In genomic region chr11:86301742-86302091, GRCh38 we compare ENCODE assay signal across 8 cellular contexts. TPM values are rescaled to one million over a fixed set of nuclear protein-coding genes. Genes with fewer than 3 reads are reported as not detected.
A peak's percentile ranks its signal among the peaks of the same experiment; 100 is the strongest.
DNase-seq lines count a peak whose midpoint lies in the region; ATAC-seq and TF ChIP-seq lines count a peak whose summit lies in the region.

No MANE protein-coding gene starts in this region.

- DNase-seq in T-helper 2 cell treated with Interferon-gamma antibody and Interleukin-4, amounts not matched to agents 5 μg/mL and 100 μg/mL, for 36 hours (ENCODE audit: low spot score) = no peak
- no peak for DNase-seq in T-helper 2 cell
- no peak for DNase-seq in fibroblast of mammary gland (ENCODE audit: low read depth)
- no peak for DNase-seq in stomach
- no peak for DNase-seq in epidermal melanocyte (ENCODE audit: insufficient read length, low spot score)
- no peak for DNase-seq in amniotic stem cell (lab: John Stamatoyannopoulos, UW)

- no peaks in the 10 kb centered on the region for H3F3A ChIP-seq in OCI-LY1 (ENCODE audit: insufficient read depth, low read length)

- H3K27me3 Mint-ChIP-seq in T-helper 2 cell treated with Interferon-gamma antibody and Interleukin-4, amounts not matched to agents 5 μg/mL and 100 μg/mL, for 36 hours (ENCODE audit: low read depth) = peaks cover 5% of the 10 kb centered on the region

- peak overlapping the region; percentile 94 for H2AFZ ChIP-seq in OCI-LY1 (ENCODE audit: low read length)

- H3K36me3 Mint-ChIP-seq in T-helper 2 cell treated with Interferon-gamma antibody and Interleukin-4, amounts not matched to agents 5 μg/mL and 100 μg/mL, for 36 hours (ENCODE audit: low read depth) = peaks cover 17% of the 10 kb centered on the region

- WGBS in stomach, 5 donors = 1 to 7% (median 5%) methylated on average over 6 of the region's 6 CpGs

- peak overlapping the region; percentile 95 for H3K27ac Mint-ChIP-seq in T-helper 2 cell treated with Interferon-gamma antibody and Interleukin-4, amounts not matched to agents 5 μg/mL and 100 μg/mL, for 36 hours

- H3K27me3 ChIP-seq in OCI-LY1 (ENCODE audit: insufficient read depth, low read length) = no peaks in the 10 kb centered on the region
- no peaks in the 10 kb centered on the region for H3K27me3 ChIP-seq in stomach

- ATAC-seq in HG03196 (IDR thresholded peaks at IDR 0.05; ENCODE audit: unreplicated experiment) = no peak

- intact Hi-C loops in stomach (cut with DNase I; ENCODE audit: low total_unique reads) = no loop called here

- H3K4me1 ChIP-seq in OCI-LY1 (ENCODE audit: insufficient read depth, low read length, severe bottlenecking) (peaks cover 23% of the 10 kb centered on the region), stomach (peaks cover 0 to 21% (median 18%) of the 10 kb centered on the region in 4 donors)

- H3K4me2 ChIP-seq in OCI-LY1 (ENCODE audit: low read length) = peak overlapping the region; percentile 90

- no peaks in the 10 kb centered on the region for H3K9me3 Mint-ChIP-seq in T-helper 2 cell treated with Interferon-gamma antibody and Interleukin-4, amounts not matched to agents 5 μg/mL and 100 μg/mL, for 36 hours

- no peaks in the 10 kb centered on the region for H3K9me3 ChIP-seq in OCI-LY1 (ENCODE audit: low read length)
- H3K9me3 ChIP-seq in stomach = no peaks in the 10 kb centered on the region

- H3K36me3 ChIP-seq in OCI-LY1 (ENCODE audit: insufficient read depth, low read length) = peaks cover 10% of the 10 kb centered on the region
- peaks cover 0 to 7% (median 4%) of the 10 kb centered on the region in 4 donors for H3K36me3 ChIP-seq in stomach

- peaks cover 26% of the 10 kb centered on the region for H3K4me1 Mint-ChIP-seq in T-helper 2 cell treated with Interferon-gamma antibody and Interleukin-4, amounts not matched to agents 5 μg/mL and 100 μg/mL, for 36 hours (ENCODE audit: low read depth)

- H3K9ac ChIP-seq in OCI-LY1 (ENCODE audit: low read length) = peak overlapping the region; percentile 95

- no peak for TF ChIP-seq POLR2A in stomach (IDR thresholded peaks at IDR 0.05)

- TF ChIP-seq CTCF in OCI-LY1 (IDR thresholded peaks at IDR 0.05; ENCODE audit: low read length) (no peak), fibroblast of mammary gland (conservative IDR thresholded peaks at IDR 0.05; ENCODE audit: control insufficient read depth, insufficient read depth, low read depth, low read length) (no peak), stomach (IDR thresholded peaks at IDR 0.05) (no peak)

- no peak overlapping the region for H3K27ac ChIP-seq in OCI-LY1 (ENCODE audit: low read depth, low read length, poor library complexity, severe bottlenecking)
- peak overlapping the region in 3 of 5 donors; percentile 87 to 89 (median 89) for H3K27ac ChIP-seq in stomach

- no peaks in the 10 kb centered on the region for H4K20me1 ChIP-seq in OCI-LY1 (ENCODE audit: insufficient read depth, low read length)

- no peaks in the 10 kb centered on the region for H3K9me2 ChIP-seq in OCI-LY1 (ENCODE audit: low read depth, low read length)

- TF ChIP-seq EP300 in stomach (IDR thresholded peaks at IDR 0.05) = no peak

- H3K4me3 ChIP-seq in OCI-LY1 (ENCODE audit: low read depth, low read length, poor library complexity, severe bottlenecking) = peak overlapping the region; percentile 99
- peak overlapping the region; percentile 98 for H3K4me3 ChIP-seq in fibroblast of mammary gland (ENCODE audit: control insufficient read depth, low read depth, low read length)
- peak overlapping the region; percentile 65 to 86 (median 74) for H3K4me3 ChIP-seq in stomach

- H3K79me2 ChIP-seq in OCI-LY1 (ENCODE audit: insufficient read depth, low read length) = peaks cover 20% of the 10 kb centered on the region

- H3K4me3 Mint-ChIP-seq in T-helper 2 cell treated with Interferon-gamma antibody and Interleukin-4, amounts not matched to agents 5 μg/mL and 100 μg/mL, for 36 hours = peak overlapping the region; percentile 100

RNA-seq across cellular contexts. Expression of gene HIKESHI, which starts 0.3 kb away (rescaled TPM):
- 100 to 1,000 TPM in 1 of 5 donors, 10 to 100 TPM in 2, 1 to 10 TPM in 1, under 1 TPM in 1; 0.87 to 149 (median 30.1) TPM for total RNA-seq in stomach
- polyA plus RNA-seq in stomach = 10 to 100 TPM; 30.7 to 44.5 (median 32.3) TPM

RNA-seq across cellular contexts. Expression of gene EED, which starts 57.2 kb away (rescaled TPM):
- total RNA-seq in stomach = 10 to 100 TPM; 18.8 to 42.4 (median 23.9) TPM
- 10 to 100 TPM; 11.8 to 17.6 (median 12.8) TPM for polyA plus RNA-seq in stomach
